Comparison of ENCODE assay signal across 23 cellular contexts in the genomic region with DNA sequence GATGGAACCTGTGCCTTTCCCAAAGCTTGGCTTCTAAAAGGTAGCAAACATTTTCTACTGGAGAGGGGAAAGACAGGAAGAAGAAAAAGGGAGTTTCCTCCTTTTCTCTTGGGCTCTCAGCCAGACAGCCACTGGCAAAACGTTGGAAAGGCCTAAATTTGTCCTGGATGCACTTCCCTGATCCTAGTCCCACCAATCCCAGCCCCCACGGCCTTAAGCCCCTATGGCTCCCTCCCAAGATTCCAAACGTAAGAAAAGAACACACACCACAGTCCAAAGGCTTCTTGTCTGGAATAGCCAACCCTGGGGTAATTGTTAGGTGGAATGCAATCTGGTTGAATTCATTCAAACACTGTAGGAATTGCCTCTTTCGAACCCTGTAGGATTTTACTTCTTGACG. TPM values are rescaled to one million over a fixed set of nuclear protein-coding genes. Genes with fewer than 3 reads are reported as not detected.
"Had no signal": no experiment of that assay in that cellular context is flagged by ENCODE, and none has a peak within 500 bp of the region (broad histone marks: within the 10 kb centered on the region; RNA-seq: fewer than 3 reads in every experiment).

No MANE protein-coding gene starts in this region.

- DNase-seq: Kasumi-1, MM.1S, NCI-H1092 treated with DMSO at 0.1 percent for 48 hours, NCI-H1436, NCI-H2029, NCI-H2081 treated with DMSO at 0.1 percent for 48 hours, NCI-H2171, NCI-H226, NCI-H446, NCI-H510A, NCI-H524 treated with DMSO at 0.1 percent for 48 hours, NCI-H69, NCI-H774, Right ventricle myocardium superior, RPMI8226, SIG-M5 had no signal

- H3K27ac ChIP-seq: KMS-11, SJSA1, SK-N-MC had no signal

- H3K36me3 ChIP-seq: SJSA1 had no signal

- H3K9me3 ChIP-seq: SJSA1 had no signal

- H3K4me2 ChIP-seq: KMS-11 had no signal

- H3K9ac ChIP-seq: KMS-11 had no signal

- ATAC-seq: K562 had no signal

- H3K4me3 ChIP-seq: K562, SJSA1, SK-N-MC had no signal

- H3K27ac Mint-ChIP-seq: IgD-negative memory B cell had no signal

RNA-seq across cellular contexts. Expression of a gene that starts 1.0 kb away (rescaled TPM):
- total RNA-seq: HT1080, M059J, Right ventricle myocardium superior, SJSA1 had no signal
- polyA plus RNA-seq: IgD-negative memory B cell had no signal
